8 cellular contexts compared by ENCODE assay signal in the genomic region with DNA sequence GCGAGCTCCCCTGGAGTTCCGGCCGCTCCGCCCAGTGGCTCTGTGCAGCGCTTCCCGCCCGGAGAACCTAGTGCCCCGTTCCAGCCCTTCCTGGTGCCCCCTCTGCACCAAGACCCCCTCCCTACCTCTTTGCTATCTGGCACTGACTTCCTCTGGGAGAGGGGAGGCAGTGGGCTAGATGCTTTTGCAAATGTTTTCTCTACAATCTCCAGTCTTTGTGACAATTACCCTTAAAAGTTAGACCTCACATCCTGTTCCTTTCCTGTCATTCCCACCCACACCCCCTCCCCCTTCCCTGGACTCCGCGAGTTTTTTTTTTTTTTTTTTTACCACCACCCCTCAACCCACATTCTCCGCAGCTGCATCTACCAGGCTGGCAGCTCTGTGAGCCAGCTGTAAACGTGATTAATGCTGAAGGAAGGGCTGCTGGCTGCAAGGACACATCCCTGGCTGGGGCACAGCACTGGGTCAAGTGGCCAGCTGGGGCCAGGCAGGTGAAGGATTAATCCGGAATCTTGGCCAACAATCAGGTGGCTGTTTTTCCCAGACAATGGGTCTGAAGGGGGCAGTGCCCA.
A peak's percentile ranks its signal among the peaks of the same experiment; 100 is the strongest.
DNase-seq lines count a peak whose midpoint lies in the region; ATAC-seq, FAIRE-seq and TF ChIP-seq lines count a peak whose summit lies in the region.

No MANE protein-coding gene starts in this region.

- H3K4me1 Mint-ChIP-seq in activated naive CD4-positive, alpha-beta T cell treated with anti-CD3 and anti-CD28 coated beads, Interleukin-2, amount 10 ng/mL, durations not matched to agents 7 days and 5 days = peaks cover 19% of the 10 kb centered on the region

- no peaks in the 10 kb centered on the region for H3K36me3 ChIP-seq in mesodermal cell (ENCODE audit: control insufficient read depth, insufficient read depth, low read length)

- no peaks in the 10 kb centered on the region for H3K36me3 Mint-ChIP-seq in activated naive CD4-positive, alpha-beta T cell treated with anti-CD3 and anti-CD28 coated beads, Interleukin-2, amount 10 ng/mL, durations not matched to agents 7 days and 5 days

- no peak for ATAC-seq in GM18867 (IDR thresholded peaks at IDR 0.05; ENCODE audit: unreplicated experiment)

- peak overlapping the region; percentile 54 for H3K4me3 ChIP-seq in mesodermal cell (ENCODE audit: extremely low read depth, insufficient read depth, low read length, poor library complexity, severe bottlenecking)

- peak overlapping the region; percentile 7 for H3K27ac Mint-ChIP-seq in activated naive CD4-positive, alpha-beta T cell treated with anti-CD3 and anti-CD28 coated beads, Interleukin-2, amount 10 ng/mL, durations not matched to agents 7 days and 5 days

- no peak for FAIRE-seq in GM19239 (lab: Jason Lieb, UNC)

- H3K9me3 Mint-ChIP-seq in activated naive CD4-positive, alpha-beta T cell treated with anti-CD3 and anti-CD28 coated beads, Interleukin-2, amount 10 ng/mL, durations not matched to agents 7 days and 5 days = no peaks in the 10 kb centered on the region

- peak overlapping the region; percentile 87 for H3K27ac ChIP-seq in mesodermal cell (ENCODE audit: low read depth, low read length, severe bottlenecking)
- H3K27ac ChIP-seq in RWPE1 = no peak overlapping the region

- CTCF ChIA-PET in activated naive CD4-positive, alpha-beta T cell treated with anti-CD3 and anti-CD28 coated beads, Interleukin-2, amount 10 ng/mL, durations not matched to agents 7 days and 5 days (lab: Charles Lee) = interaction anchor here (0.9 to 1.3 kb wide), 2 partner anchors 40 to 86 kb away, joined by 3 to 7 read pairs; no protein-coding TSS in a partner anchor
- CTCF ChIA-PET in RWPE1 (lab: Yijun Ruan, JAX) = no interaction called here

- WGBS in mesodermal cell (ENCODE audit: insufficient coverage in 2 of 2), 2 experiments = 1 to 3% methylated on average over 9 to 10 of the region's 13 CpGs

- H3K9me3 ChIP-seq in mesodermal cell (ENCODE audit: control insufficient read depth, low read length) = no peaks in the 10 kb centered on the region

- no peak for TF ChIP-seq CTCF in RWPE1 (conservative IDR thresholded peaks at IDR 0.05; ENCODE audit: low read depth)

- H3K4me3 Mint-ChIP-seq in activated naive CD4-positive, alpha-beta T cell treated with anti-CD3 and anti-CD28 coated beads, Interleukin-2, amount 10 ng/mL, durations not matched to agents 7 days and 5 days = peak overlapping the region; percentile 51

- POLR2A ChIA-PET in RWPE1 (lab: Yijun Ruan, JAX; ENCODE audit: low non-redundant PET) = interaction anchor here (0.6 kb wide), 1 partner anchor 175 kb away, joined by 7 read pairs; no protein-coding TSS in a partner anchor

- H3K4me1 ChIP-seq in mesodermal cell (ENCODE audit: control insufficient read depth, insufficient read depth, low read length, poor library complexity, severe bottlenecking) = peaks cover 10% of the 10 kb centered on the region

- peaks cover 83% of the 10 kb centered on the region for H3K27me3 Mint-ChIP-seq in activated naive CD4-positive, alpha-beta T cell treated with anti-CD3 and anti-CD28 coated beads, Interleukin-2, amount 10 ng/mL, durations not matched to agents 7 days and 5 days

- DNase-seq in DMS153 (lab: John Stamatoyannopoulos, UW) (peak; percentile 51), NCI-H1105 (lab: John Stamatoyannopoulos, UW) (peak; percentile 59), GM19239 (ENCODE audit: insufficient read length, low spot score) (no peak), RWPE1 (ENCODE audit: low spot score) (no peak), NCI-H1436 (lab: John Stamatoyannopoulos, UW) (no peak)
- no peak for DNase-seq in activated naive CD4-positive, alpha-beta T cell treated with anti-CD3 and anti-CD28 coated beads, Interleukin-2, amount 10 ng/mL, durations not matched to agents 7 days and 5 days

Comparison
In these comparisons a context has a peak if more than half of its experiments do, and no peak if none do; other contexts are left out.
1. DNase-seq: peak in DMS153 (single experiment) and NCI-H1105 (single experiment); none in activated naive CD4-positive, alpha-beta T cell treated with anti-CD3 and anti-CD28 coated beads, Interleukin-2, amount 10 ng/mL, durations not matched to agents 7 days and 5 days (single experiment), GM19239 (single experiment), RWPE1 (single experiment) and NCI-H1436 (single experiment).